In the genomic region with DNA sequence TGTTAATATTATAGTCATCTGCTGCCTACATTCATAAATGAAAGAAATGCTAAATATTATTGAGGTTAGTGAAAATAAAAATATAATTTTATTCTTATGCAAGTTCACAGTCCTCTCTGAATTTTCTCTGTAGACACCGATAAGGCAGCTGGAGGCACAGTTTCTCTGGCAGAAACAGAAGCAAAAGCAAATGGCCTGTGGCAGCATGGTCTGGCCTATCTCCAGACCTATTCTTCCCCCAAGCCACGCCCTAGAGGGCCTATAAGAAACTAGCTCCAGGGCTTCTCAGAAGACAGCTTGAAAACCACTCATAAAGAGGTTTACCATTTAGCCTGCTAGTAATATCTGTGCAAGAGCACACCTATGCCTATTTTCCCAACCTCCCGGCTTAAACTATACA, we compare ENCODE assay signal across 21 cellular contexts. TPM values are rescaled to one million over a fixed set of nuclear protein-coding genes. Genes with fewer than 3 reads are reported as not detected.
DNase-seq lines count a peak whose midpoint lies in the region; ATAC-seq, FAIRE-seq and TF ChIP-seq lines count a peak whose summit lies in the region.
"Had no signal": no experiment of that assay in that cellular context is flagged by ENCODE, and none has a peak within 500 bp of the region (broad histone marks: within the 10 kb centered on the region; RNA-seq: fewer than 3 reads in every experiment).

No MANE protein-coding gene starts in this region.

- no peaks in the 10 kb centered on the region for H3K9me3 ChIP-seq in SU-DHL-6 (ENCODE audit: insufficient read depth, low read length)
- H3K9me3 ChIP-seq: Caco-2 had no signal

- peak overlapping the region; percentile 97 for H3K27ac ChIP-seq in SU-DHL-6 (ENCODE audit: low read depth, low read length)
- H3K27ac ChIP-seq: C4-2B, PC-9 had no signal

- no peak overlapping the region for H2AFZ ChIP-seq in SU-DHL-6 (ENCODE audit: low read depth, low read length, severe bottlenecking)
- H2AFZ ChIP-seq: PC-9 had no signal

- intact Hi-C loops in Right ventricle myocardium superior (cut with DNase I) = no loop called here

- H3K79me2 ChIP-seq in SU-DHL-6 (ENCODE audit: insufficient read depth, low read length) = peaks cover 63% of the 10 kb centered on the region

- no peaks in the 10 kb centered on the region for H3K27me3 ChIP-seq in SU-DHL-6 (ENCODE audit: low read length)

- no peaks in the 10 kb centered on the region for H4K20me1 ChIP-seq in SU-DHL-6 (ENCODE audit: low read depth, low read length)

- TF ChIP-seq CTCF in SU-DHL-6 (IDR thresholded peaks at IDR 0.05; ENCODE audit: insufficient read depth, low read length, poor library complexity, severe bottlenecking) = no peak

- peaks cover 64% of the 10 kb centered on the region for H3F3A ChIP-seq in SU-DHL-6 (ENCODE audit: insufficient read depth)

- ATAC-seq in Right ventricle myocardium superior (ENCODE audit: poor library complexity) = no peak
- ATAC-seq: Right ventricle myocardium inferior, SK-N-SH treated with all-trans-retinoic acid at 6 μM for 48 hours, T-helper 17 cell had no signal

- DNase-seq in NCI-H2171 treated with DMSO at 0.1 percent for 48 hours (lab: John Stamatoyannopoulos, UW) (peak; percentile 60), NCI-H2171 (lab: John Stamatoyannopoulos, UW) (no peak), NCI-H446 treated with DMSO at 0.1 percent for 48 hours (lab: John Stamatoyannopoulos, UW) (peak; percentile 76), Right ventricle myocardium superior (no peak), urothelium cell line (ENCODE audit: low spot score) (no peak), amygdala (lab: John Stamatoyannopoulos, UW) (no peak)
- no peak for DNase-seq in activated CD4-positive, alpha-beta T cell treated with anti-CD3 and anti-CD28 coated beads for 48 hours
- DNase-seq: Caco-2, DMS79, GDM1, H7, IMR-90, NCI-H1436 treated with DMSO at 0.1 percent for 48 hours, NCI-H510A, PC-9, T-helper 17 cell had no signal

- no peaks in the 10 kb centered on the region for H3K9me2 ChIP-seq in SU-DHL-6 (replicated peaks; ENCODE audit: insufficient read depth, low read length)

- H3K4me2 ChIP-seq in SU-DHL-6 (ENCODE audit: low read depth, low read length, poor library complexity, severe bottlenecking) = peak overlapping the region; percentile 100
- H3K4me2 ChIP-seq: PC-9 had no signal

- H3K4me3 ChIP-seq in SU-DHL-6 (ENCODE audit: insufficient read depth, low read length, poor library complexity, severe bottlenecking) = peak overlapping the region; percentile 36
- H3K4me3 ChIP-seq: PC-9 had no signal

- peak overlapping the region; percentile 48 for H3K9ac ChIP-seq in SU-DHL-6 (ENCODE audit: low read length)

- H3K36me3 ChIP-seq in SU-DHL-6 (ENCODE audit: low read length) = peaks cover 10% of the 10 kb centered on the region

- FAIRE-seq in urothelium cell line (lab: Jason Lieb, UNC) = no peak
- FAIRE-seq: TTC549 had no signal

RNA-seq across cellular contexts. Expression of a gene that starts 28.4 kb away (rescaled TPM):
- total RNA-seq in Right ventricle myocardium superior = 69.3 TPM

RNA-seq across cellular contexts. Expression of a gene that starts 28.6 kb away (rescaled TPM):
- 18.6 TPM for total RNA-seq in Right ventricle myocardium superior

Comparison
In these comparisons a context has a peak if more than half of its experiments do, and no peak if none do; other contexts are left out.
1. DNase-seq: peak in NCI-H2171 treated with DMSO at 0.1 percent for 48 hours (single experiment) and NCI-H446 treated with DMSO at 0.1 percent for 48 hours (single experiment); none in NCI-H2171 (single experiment), Right ventricle myocardium superior (single experiment), activated CD4-positive, alpha-beta T cell treated with anti-CD3 and anti-CD28 coated beads for 48 hours (single experiment), urothelium cell line (single experiment) and amygdala (0 of 56).